Comparison of ENCODE assay signal across 12 cellular contexts in genomic region chr15:42456539-42456938, GRCh38. TPM values are rescaled to one million over a fixed set of nuclear protein-coding genes. Genes with fewer than 3 reads are reported as not detected.
DNase-seq lines count a peak whose midpoint lies in the region; ATAC-seq and TF ChIP-seq lines count a peak whose summit lies in the region.
"Had no signal": no experiment of that assay in that cellular context is flagged by ENCODE, and none has a peak within 500 bp of the region (broad histone marks: within the 10 kb centered on the region; RNA-seq: fewer than 3 reads in every experiment).

No MANE protein-coding gene starts in this region.

- H3K4me3 ChIP-seq in HUES48 (ENCODE audit: low read depth, low read length): no peak overlapping the region; the same call in 1 of the 2 replicates
- H3K4me3 ChIP-seq in left lung: peak overlapping the region in 1 of 2 donors; percentile 10
- peak overlapping the region; percentile 24 to 64 (median 41) for H3K4me3 ChIP-seq in subcutaneous abdominal adipose tissue (ENCODE audit: low read depth in 1 of 5, low read length in 5 of 5)

- ATAC-seq in left lung (no peak), HG03045 (IDR thresholded peaks at IDR 0.05; ENCODE audit: unreplicated experiment) (no peak)
- no peak for ATAC-seq in effector memory CD8-positive, alpha-beta T cell (replicated peaks)

- CTCF ChIA-PET in activated naive CD4-positive, alpha-beta T cell treated with anti-CD3 and anti-CD28 coated beads, Interleukin-2, amount 10 ng/mL, durations not matched to agents 7 days and 5 days (lab: Charles Lee): interaction anchor here (0.6 kb wide), 2 partner anchors 166 to 400 kb away, joined by 3 to 4 read pairs; no protein-coding TSS in a partner anchor

- H3K27me3 Mint-ChIP-seq in chondrocyte (ENCODE audit: low read depth): no peaks in the 10 kb centered on the region
- no peaks in the 10 kb centered on the region for H3K27me3 Mint-ChIP-seq in activated naive CD4-positive, alpha-beta T cell treated with anti-CD3 and anti-CD28 coated beads, Interleukin-2, amount 10 ng/mL, durations not matched to agents 7 days and 5 days
- no peaks in the 10 kb centered on the region for H3K27me3 Mint-ChIP-seq in effector memory CD8-positive, alpha-beta T cell

- no peaks in the 10 kb centered on the region for H3K9me3 Mint-ChIP-seq in chondrocyte (ENCODE audit: low read depth)
- no peaks in the 10 kb centered on the region for H3K9me3 Mint-ChIP-seq in activated naive CD4-positive, alpha-beta T cell treated with anti-CD3 and anti-CD28 coated beads, Interleukin-2, amount 10 ng/mL, durations not matched to agents 7 days and 5 days
- H3K9me3 Mint-ChIP-seq in effector memory CD8-positive, alpha-beta T cell: no peaks in the 10 kb centered on the region
- H3K9me3 Mint-ChIP-seq: activated T-helper 1 cell treated with anti-CD3 and anti-CD28 coated beads, Interleukin-12 subunit alpha, Interleukin-12 subunit beta, Interleukin-2, Interleukin-4 antibody, amounts not matched to agents 30 ng/mL and 10 ng/mL and 1 ng/mL, durations not matched to agents 14 hours and 24 hours and 36 hours had no signal

- H3K27ac ChIP-seq in HUES48 (ENCODE audit: low read depth, low read length) (peak overlapping the region; percentile 95), left lung (peak overlapping the region; percentile 79 to 89), subcutaneous abdominal adipose tissue (ENCODE audit: low read depth, low read length) (peak overlapping the region; percentile 96)
- H3K27ac ChIP-seq: WERI-Rb-1 had no signal

- peaks cover 53% of the 10 kb centered on the region for H3K4me1 Mint-ChIP-seq in chondrocyte (ENCODE audit: low read depth)
- no peaks in the 10 kb centered on the region for H3K4me1 Mint-ChIP-seq in activated naive CD4-positive, alpha-beta T cell treated with anti-CD3 and anti-CD28 coated beads, Interleukin-2, amount 10 ng/mL, durations not matched to agents 7 days and 5 days
- peaks cover 2 to 13% of the 10 kb centered on the region in 2 donors for H3K4me1 Mint-ChIP-seq in effector memory CD8-positive, alpha-beta T cell (ENCODE audit: low read depth in 2 of 2)

- peaks cover 5% of the 10 kb centered on the region for H3K36me3 Mint-ChIP-seq in chondrocyte (ENCODE audit: low read depth)
- H3K36me3 Mint-ChIP-seq in activated naive CD4-positive, alpha-beta T cell treated with anti-CD3 and anti-CD28 coated beads, Interleukin-2, amount 10 ng/mL, durations not matched to agents 7 days and 5 days: peaks cover 8% of the 10 kb centered on the region
- H3K36me3 Mint-ChIP-seq in effector memory CD8-positive, alpha-beta T cell (ENCODE audit: insufficient read depth): peaks cover 20% of the 10 kb centered on the region

- intact Hi-C loops in left lung (cut with DNase I): no loop called here

- H3K4me1 ChIP-seq in HUES48 (ENCODE audit: control insufficient read depth, insufficient read depth, low read length) (peaks cover 20% of the 10 kb centered on the region), left lung (peaks cover 6 to 27% of the 10 kb centered on the region in 2 donors), subcutaneous abdominal adipose tissue (ENCODE audit: control insufficient read depth in 5 of 5, insufficient read depth in 5 of 5, low read length in 5 of 5) (peaks cover 0 to 44% (median 28%) of the 10 kb centered on the region in 5 donors)

- H3K36me3 ChIP-seq in HUES48 (ENCODE audit: control insufficient read depth, insufficient read depth, low read length) (peaks cover 4% of the 10 kb centered on the region), left lung (peaks cover 0 to 24% of the 10 kb centered on the region in 2 donors), subcutaneous abdominal adipose tissue (ENCODE audit: control insufficient read depth in 5 of 5, insufficient read depth in 5 of 5, low read length in 5 of 5) (peaks cover 2 to 9% (median 5%) of the 10 kb centered on the region in 5 donors)

- H3K4me3 Mint-ChIP-seq in chondrocyte (ENCODE audit: unreplicated experiment): peak overlapping the region; percentile 65
- no peak overlapping the region for H3K4me3 Mint-ChIP-seq in activated naive CD4-positive, alpha-beta T cell treated with anti-CD3 and anti-CD28 coated beads, Interleukin-2, amount 10 ng/mL, durations not matched to agents 7 days and 5 days
- no peak overlapping the region for H3K4me3 Mint-ChIP-seq in effector memory CD8-positive, alpha-beta T cell
- H3K4me3 Mint-ChIP-seq: activated T-helper 1 cell treated with anti-CD3 and anti-CD28 coated beads, Interleukin-12 subunit alpha, Interleukin-12 subunit beta, Interleukin-2, Interleukin-4 antibody, amounts not matched to agents 30 ng/mL and 10 ng/mL and 1 ng/mL, durations not matched to agents 14 hours and 24 hours and 36 hours had no signal

- DNase-seq in chondrocyte (ENCODE audit: low spot score) (no peak), left lung (no peak)
- no peak for DNase-seq in activated CD4-positive, alpha-beta T cell treated with anti-CD3 and anti-CD28 coated beads for 4 hours
- DNase-seq in activated naive CD4-positive, alpha-beta T cell treated with anti-CD3 and anti-CD28 coated beads, Interleukin-2, amount 10 ng/mL, durations not matched to agents 7 days and 5 days: no peak
- DNase-seq in effector memory CD8-positive, alpha-beta T cell: no peak
- DNase-seq: glutamatergic neuron, NCI-H510A, WERI-Rb-1 had no signal

- H3K9ac ChIP-seq in HUES48 (ENCODE audit: low read depth, low read length) (no peak overlapping the region), subcutaneous abdominal adipose tissue (ENCODE audit: low read length in 5 of 5) (peak overlapping the region in 2 of 5 donors; percentile 74 to 82)

- H3K27ac Mint-ChIP-seq in chondrocyte (ENCODE audit: unreplicated experiment): peak overlapping the region; percentile 99
- no peak overlapping the region for H3K27ac Mint-ChIP-seq in activated naive CD4-positive, alpha-beta T cell treated with anti-CD3 and anti-CD28 coated beads, Interleukin-2, amount 10 ng/mL, durations not matched to agents 7 days and 5 days
- peak overlapping the region in 1 of 2 donors; percentile 0 for H3K27ac Mint-ChIP-seq in effector memory CD8-positive, alpha-beta T cell
- H3K27ac Mint-ChIP-seq: activated T-helper 1 cell treated with anti-CD3 and anti-CD28 coated beads, Interleukin-12 subunit alpha, Interleukin-12 subunit beta, Interleukin-2, Interleukin-4 antibody, amounts not matched to agents 30 ng/mL and 10 ng/mL and 1 ng/mL, durations not matched to agents 14 hours and 24 hours and 36 hours had no signal

- TF ChIP-seq CTCF in chondrocyte (IDR thresholded peaks at IDR 0.05) (no peak), left lung (IDR thresholded peaks at IDR 0.05) (no peak)

- H3K27me3 ChIP-seq in HUES48 (ENCODE audit: control insufficient read depth, insufficient read depth, low read length): no peaks in the 10 kb centered on the region
- no peaks in the 10 kb centered on the region for H3K27me3 ChIP-seq in left lung
- no peaks in the 10 kb centered on the region for H3K27me3 ChIP-seq in subcutaneous abdominal adipose tissue (ENCODE audit: control insufficient read depth in 5 of 5, insufficient read depth in 4 of 5, low read length in 5 of 5)

- no peaks in the 10 kb centered on the region for H3K9me3 ChIP-seq in HUES48 (ENCODE audit: control insufficient read depth, insufficient read depth, low read length)
- no peaks in the 10 kb centered on the region for H3K9me3 ChIP-seq in left lung
- H3K9me3 ChIP-seq in subcutaneous abdominal adipose tissue (ENCODE audit: control insufficient read depth in 5 of 5, low read length in 5 of 5): no peaks in the 10 kb centered on the region

RNA-seq across cellular contexts. Expression of gene ZNF106, which starts 34.4 kb away (rescaled TPM):
- total RNA-seq in chondrocyte (57.6 to 80.2 TPM (median 58.1 TPM) in 3 replicates), left lung (100 to 1,000 TPM in 1 of 2 donors, 10 to 100 TPM in 1; 93.1 to 106 TPM)

RNA-seq across cellular contexts. Expression of gene SNAP23, which starts 38.9 kb away (rescaled TPM):
- total RNA-seq in chondrocyte (66.0 to 85.6 TPM (median 74.0 TPM) in 3 replicates), left lung (10 to 100 TPM; 89.9 to 96.3 TPM)
